Comparison of ENCODE assay signal across 8 cellular contexts in the genomic region with DNA sequence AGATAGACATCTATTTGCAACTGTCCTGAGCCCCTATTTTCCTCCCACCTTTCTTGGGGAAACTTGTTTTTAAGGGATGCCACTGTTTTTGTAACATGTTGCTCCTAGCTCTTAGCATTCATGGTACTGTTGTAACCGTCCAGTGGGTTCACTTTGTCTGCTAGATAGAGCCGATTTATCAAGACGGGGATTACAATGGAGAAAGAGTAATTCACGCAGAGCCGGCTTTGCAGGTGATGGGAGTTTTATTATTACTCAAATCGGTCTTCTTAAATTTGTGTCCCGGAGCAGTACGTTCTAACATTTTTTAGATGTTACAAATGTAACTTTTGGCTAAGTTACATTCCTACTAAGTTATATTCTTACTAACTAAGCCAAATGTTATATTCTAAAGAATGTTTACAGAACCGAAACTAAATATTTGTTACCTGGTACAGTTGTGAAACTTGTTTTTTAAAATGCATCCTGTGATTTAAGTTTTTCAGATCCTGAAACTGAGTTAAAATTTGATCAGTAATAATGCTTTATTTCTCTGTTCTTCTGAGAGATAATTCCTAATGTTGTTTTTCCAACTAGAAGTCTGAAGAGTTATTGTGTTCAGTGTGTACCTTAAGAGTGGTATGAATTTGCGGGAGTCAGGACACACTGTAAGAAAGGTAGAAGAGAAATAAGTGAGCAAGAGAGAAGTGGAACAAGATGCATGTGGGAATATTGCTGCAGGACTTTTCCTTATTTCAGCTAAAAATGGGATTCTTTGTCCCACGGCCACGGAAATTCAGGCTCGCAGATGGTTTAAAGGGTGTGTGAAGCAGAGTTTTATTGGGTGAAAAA. TPM values are rescaled to one million over a fixed set of nuclear protein-coding genes. Genes with fewer than 3 reads are reported as not detected.
A peak's percentile ranks its signal among the peaks of the same experiment; 100 is the strongest.
DNase-seq lines count a peak whose midpoint lies in the region; ATAC-seq and TF ChIP-seq lines count a peak whose summit lies in the region.

No MANE protein-coding gene starts in this region.

- TF ChIP-seq POLR2A in NB4 (IDR thresholded peaks at IDR 0.05; ENCODE audit: extremely low read depth, insufficient read length) = no peak

- H3K4me3 Mint-ChIP-seq in Calu3 (ENCODE audit: low read depth, unreplicated experiment) = peak overlapping the region; percentile 78

- peaks cover 27% of the 10 kb centered on the region for H3K36me3 Mint-ChIP-seq in Calu3 (ENCODE audit: insufficient read depth, unreplicated experiment)

- CTCF ChIA-PET in Calu3 (lab: Charles Lee) = interaction anchor here (0.7 to 1.8 kb wide), 2 partner anchors 59 to 102 kb away, joined by 3 to 5 read pairs; no protein-coding TSS in a partner anchor

- peak overlapping the region; percentile 83 for H3K27ac Mint-ChIP-seq in Calu3 (ENCODE audit: unreplicated experiment)

- no peaks in the 10 kb centered on the region for H3K36me3 ChIP-seq in colonic mucosa
- H3K36me3 ChIP-seq in mucosa of descending colon (ENCODE audit: low read depth) = no peaks in the 10 kb centered on the region

- H3K27me3 Mint-ChIP-seq in Calu3 (ENCODE audit: unreplicated experiment) = no peaks in the 10 kb centered on the region

- H3K9me3 ChIP-seq in colonic mucosa (no peaks in the 10 kb centered on the region), mucosa of descending colon (no peaks in the 10 kb centered on the region)

- no TSS peak for BruUV-seq in Calu3 (replicated peaks; lab: Mats Ljungman, UMichigan)

- H3K4me3 ChIP-seq in NB4 (ENCODE audit: low read depth, low read length) = peak overlapping the region; percentile 99
- H3K4me3 ChIP-seq in colonic mucosa = peak overlapping the region; percentile 68
- H3K4me3 ChIP-seq in mucosa of descending colon = peak overlapping the region; percentile 35

- H3K4me1 ChIP-seq in colonic mucosa (no peaks in the 10 kb centered on the region), mucosa of descending colon (ENCODE audit: low read depth) (no peaks in the 10 kb centered on the region)

- peaks cover 40% of the 10 kb centered on the region for H3K4me1 Mint-ChIP-seq in Calu3 (ENCODE audit: low read depth, unreplicated experiment)

- ATAC-seq in mucosa of descending colon (no peak), GM21367 (IDR thresholded peaks at IDR 0.05; ENCODE audit: unreplicated experiment) (no peak), left lobe of liver (no peak), HG03097 (IDR thresholded peaks at IDR 0.05; ENCODE audit: low FRiP score, unreplicated experiment) (no peak)

- no peaks in the 10 kb centered on the region for H3K27me3 ChIP-seq in colonic mucosa

- no peak for TF ChIP-seq CTCF in Calu3 (IDR thresholded peaks at IDR 0.05; ENCODE audit: unreplicated experiment)
- no peak for TF ChIP-seq CTCF in NB4 (IDR thresholded peaks at IDR 0.05; ENCODE audit: low read depth, low read length)
- TF ChIP-seq CTCF in colonic mucosa (IDR thresholded peaks at IDR 0.05) = no peak
- TF ChIP-seq CTCF in mucosa of descending colon (IDR thresholded peaks at IDR 0.05) = no peak

- no peaks in the 10 kb centered on the region for H3K9me3 Mint-ChIP-seq in Calu3 (ENCODE audit: low read depth, unreplicated experiment)

- DNase-seq in Calu3 = no peak
- DNase-seq in NB4 (ENCODE audit: low read depth) = no peak
- no peak for DNase-seq in colonic mucosa
- DNase-seq in mucosa of descending colon = peak in 1 of 3 donors; percentile 16
- DNase-seq in left lobe of liver (ENCODE audit: low spot score) = no peak
- no peak for DNase-seq in GM19238 (ENCODE audit: insufficient read length, low spot score)

- peak overlapping the region; percentile 93 for H3K27ac ChIP-seq in colonic mucosa

- intact Hi-C loops in Calu3 (cut with micrococcal nuclease; ENCODE audit: unreplicated experiment) (no loop called here), colonic mucosa (cut with DNase I) (no loop called here), mucosa of descending colon (cut with DNase I, micrococcal nuclease) (no loop called here)

- peak overlapping the region; percentile 74 to 83 for H3K9ac ChIP-seq in colonic mucosa (ENCODE audit: low read depth in 2 of 2, low read length in 2 of 2)

RNA-seq across cellular contexts. Expression of gene CLEC2D, which starts 20.6 kb away (rescaled TPM):
- total RNA-seq in Calu3 (2022) (5.8 and 9.5 TPM in 2 replicates), colonic mucosa (1 to 10 TPM; 3.3 to 6.8 TPM), mucosa of descending colon (10 to 100 TPM in 1 of 3 donors, 1 to 10 TPM in 2; 7.1 to 10.1 (median 7.2) TPM), left lobe of liver (1.6 TPM)

RNA-seq across cellular contexts. Expression of gene KLRB1, which starts 41.2 kb away (rescaled TPM):
- not detected in 2 replicates for total RNA-seq in Calu3 (2022)
- total RNA-seq in colonic mucosa = 1 to 10 TPM; 1.7 to 2.6 TPM
- total RNA-seq in mucosa of descending colon = 1 to 10 TPM; 1.5 to 2.1 (median 1.7) TPM
- total RNA-seq in left lobe of liver = 0.15 TPM

Comparison
In these comparisons a context has a peak if more than half of its experiments do, and no peak if none do; other contexts are left out.
1. H3K4me3 ChIP-seq: peak in every context shown above with its lines; median percentile 99 in NB4; 68 in colonic mucosa; 35 in mucosa of descending colon.